Comparison of ENCODE assay signal across 1 cellular context in genomic region chr2:88600038-88600465, GRCh38.
TF ChIP-seq lines count a peak whose summit lies in the region.

No MANE protein-coding gene starts in this region.

TF ChIP-seq in HepG2, 621 proteins besides CTCF, POLR2A, EP300 and RAD21 (continued from another document):
- TF ChIP-seq UBTF (CRISPR knock-in tag; IDR thresholded peaks at IDR 0.05) (no peak), TMF1 (CRISPR knock-in tag; IDR thresholded peaks at IDR 0.05; ENCODE audit: low read depth) (no peak), ZNF800 (CRISPR knock-in tag; IDR thresholded peaks at IDR 0.05) (no peak), NR2C2 (CRISPR knock-in tag; IDR thresholded peaks at IDR 0.05; ENCODE audit: borderline replicate concordance) (no peak), ZBTB40 (IDR thresholded peaks at IDR 0.05) (no peak), ZBTB40 (CRISPR knock-in tag; IDR thresholded peaks at IDR 0.05) (no peak), MAFF (IDR thresholded peaks at IDR 0.05; ENCODE audit: low read depth, low read length) (peak; percentile 38; the same call in 1 of the 2 replicates), SALL1 (CRISPR knock-in tag; IDR thresholded peaks at IDR 0.05) (no peak), ZNF549 (CRISPR knock-in tag; IDR thresholded peaks at IDR 0.05) (no peak)
